ENCODE assay signal across 24 cellular contexts in genomic region chr6:11113038-11113437, GRCh38. TPM values are rescaled to one million over a fixed set of nuclear protein-coding genes. Genes with fewer than 3 reads are reported as not detected.
DNase-seq lines count a peak whose midpoint lies in the region; ATAC-seq and TF ChIP-seq lines count a peak whose summit lies in the region.
"Had no signal": no experiment of that assay in that cellular context is flagged by ENCODE, and none has a peak within 500 bp of the region (broad histone marks: within the 10 kb centered on the region; RNA-seq: fewer than 3 reads in every experiment).

No MANE protein-coding gene starts in this region.

- no peak overlapping the region for H2BK15ac ChIP-seq in mesenchymal stem cell (ENCODE audit: low read depth, poor library complexity, severe bottlenecking)

- H4K91ac ChIP-seq in mesenchymal stem cell (ENCODE audit: low read length): no peak overlapping the region

- no peak overlapping the region for H4K8ac ChIP-seq in mesenchymal stem cell (ENCODE audit: low read length)

- no peak overlapping the region for H2BK5ac ChIP-seq in mesenchymal stem cell (ENCODE audit: low read depth, low read length, poor library complexity, severe bottlenecking)

- intact Hi-C loops in right lobe of liver (cut with DNase I): no loop called here
- intact Hi-C loops in esophagus squamous epithelium (cut with DNase I): no loop called here

- WGBS in right lobe of liver (ENCODE audit: insufficient coverage, low coverage, low lambda C conversion rate, missing lambda C conversion rate): 100% methylated on average over 4 of the region's 4 CpGs
- 88 to 91% methylated on average over 4 of the region's 4 CpGs for WGBS in esophagus squamous epithelium, 2 donors
- WGBS in mesenchymal stem cell: 96% methylated on average over 3 of the region's 4 CpGs

- H2BK120ac ChIP-seq in mesenchymal stem cell (ENCODE audit: low read depth, low read length): no peak overlapping the region

- H2BK12ac ChIP-seq in mesenchymal stem cell (ENCODE audit: low read length in 2 of 2): no peak overlapping the region

- TF ChIP-seq POLR2A in right lobe of liver (IDR thresholded peaks at IDR 0.05) (no peak), esophagus squamous epithelium (IDR thresholded peaks at IDR 0.05) (no peak)

- H2AK5ac ChIP-seq in mesenchymal stem cell (ENCODE audit: low read length, severe bottlenecking): no peak overlapping the region

- H3K23ac ChIP-seq in mesenchymal stem cell (ENCODE audit: low read length in 2 of 2): no peak overlapping the region

- H3K14ac ChIP-seq in mesenchymal stem cell (ENCODE audit: low read length in 2 of 2): no peak overlapping the region

- TF ChIP-seq CTCF in cardiac fibroblast (IDR thresholded peaks at IDR 0.05; ENCODE audit: low read depth, low read length): no peak
- TF ChIP-seq CTCF in fibroblast of mammary gland (conservative IDR thresholded peaks at IDR 0.05; ENCODE audit: control insufficient read depth, insufficient read depth, low read depth, low read length): no peak
- no peak for TF ChIP-seq CTCF in right lobe of liver (IDR thresholded peaks at IDR 0.05)
- no peak for TF ChIP-seq CTCF in esophagus squamous epithelium (IDR thresholded peaks at IDR 0.05)

- H3K27ac ChIP-seq in right lobe of liver (no peak overlapping the region), esophagus squamous epithelium (no peak overlapping the region), mesenchymal stem cell (ENCODE audit: low read length, poor library complexity, severe bottlenecking) (no peak overlapping the region)

- H3K9ac ChIP-seq in mesenchymal stem cell (ENCODE audit: low read length): no peak overlapping the region

- peaks cover 27% of the 10 kb centered on the region for H3K79me1 ChIP-seq in mesenchymal stem cell (replicated peaks; ENCODE audit: low read length, poor library complexity, severe bottlenecking)

- H3K4me3 ChIP-seq in cardiac fibroblast (replicated peaks in 1 of 2; ENCODE audit: low read depth in 2 of 2, low read length in 2 of 2): no peak overlapping the region
- H3K4me3 ChIP-seq in fibroblast of mammary gland (ENCODE audit: control insufficient read depth, low read depth, low read length): no peak overlapping the region
- no peak overlapping the region for H3K4me3 ChIP-seq in right lobe of liver
- no peak overlapping the region for H3K4me3 ChIP-seq in esophagus squamous epithelium
- no peak overlapping the region for H3K4me3 ChIP-seq in mesenchymal stem cell (ENCODE audit: insufficient read depth in 1 of 2, low read depth in 1 of 2, low read length in 2 of 2)

- no peaks in the 10 kb centered on the region for H3K27me3 ChIP-seq in right lobe of liver
- H3K27me3 ChIP-seq in esophagus squamous epithelium: no peaks in the 10 kb centered on the region
- no peaks in the 10 kb centered on the region for H3K27me3 ChIP-seq in mesenchymal stem cell (ENCODE audit: control insufficient read depth in 1 of 2, insufficient read depth in 1 of 2, low read length in 2 of 2)

- H3K9me3 ChIP-seq in right lobe of liver: no peaks in the 10 kb centered on the region
- H3K9me3 ChIP-seq in esophagus squamous epithelium: no peaks in the 10 kb centered on the region
- H3K9me3 ChIP-seq in mesenchymal stem cell (ENCODE audit: control insufficient read depth, low read length): no peaks in the 10 kb centered on the region

- H3K4me1 ChIP-seq in right lobe of liver: peaks cover 0 to 11% (median 0%) of the 10 kb centered on the region in 4 donors
- H3K4me1 ChIP-seq in esophagus squamous epithelium: peaks cover 0 to 29% (median 0%) of the 10 kb centered on the region in 3 donors
- H3K4me1 ChIP-seq in mesenchymal stem cell (ENCODE audit: control insufficient read depth, insufficient read depth, low read depth, low read length): peaks cover 4% of the 10 kb centered on the region

- no peak for ATAC-seq in right lobe of liver
- ATAC-seq: Panc1 had no signal

- no peak overlapping the region for H3K4ac ChIP-seq in mesenchymal stem cell (ENCODE audit: low read depth in 1 of 2, low read length in 2 of 2)

- H2AFZ ChIP-seq in mesenchymal stem cell (ENCODE audit: low read depth, low read length): no peak overlapping the region

- DNase-seq in AG20443 (ENCODE audit: low spot score) (peak; percentile 29), cardiac fibroblast (ENCODE audit: low read depth in 2 of 2) (peak; percentile 29 to 40), fibroblast of mammary gland (ENCODE audit: low read depth) (peak; percentile 82), iris pigment epithelial cell (ENCODE audit: low read depth) (peak; percentile 48), AML-193 (lab: John Stamatoyannopoulos, UW) (no peak), right lobe of liver (no peak), esophagus squamous epithelium (lab: John Stamatoyannopoulos, UW) (no peak), mesenchymal stem cell (no peak)
- DNase-seq: CD4-positive, alpha-beta T cell; COR-L47; DMS 273 treated with DMSO at 0.1 percent for 48 hours; DMS79 treated with DMSO at 0.1 percent for 48 hours; GOT3; HCEC 1CT; KG1; NCI-H1092; NCI-H2029 treated with DMSO at 0.1 percent for 48 hours; NCI-H226; NCI-H524; NCI-H774 had no signal

- H3K18ac ChIP-seq in mesenchymal stem cell (ENCODE audit: low read depth in 1 of 2, low read length in 2 of 2): no peak overlapping the region

- no peaks in the 10 kb centered on the region for H3K36me3 ChIP-seq in right lobe of liver
- H3K36me3 ChIP-seq in esophagus squamous epithelium: no peaks in the 10 kb centered on the region
- no peaks in the 10 kb centered on the region for H3K36me3 ChIP-seq in mesenchymal stem cell (ENCODE audit: control insufficient read depth in 1 of 2, insufficient read depth in 2 of 2, low read depth in 1 of 2, low read length in 2 of 2)

- H3K4me2 ChIP-seq in mesenchymal stem cell (ENCODE audit: low read length, poor library complexity, severe bottlenecking): no peak overlapping the region

RNA-seq across cellular contexts. Expression of gene ERVFRD-1, which starts 1.5 kb away (rescaled TPM):
- under 1 TPM in 1 of 6 experiments, not detected in 5; 0.12 TPM for total RNA-seq in right lobe of liver
- under 1 TPM in 1 of 4 donors, not detected in 3; 0.76 TPM for total RNA-seq in esophagus squamous epithelium
- 0.03 TPM for polyA plus RNA-seq in mesenchymal stem cell (2013, experiment 1 of 2)
- 0.01 TPM for polyA plus RNA-seq in mesenchymal stem cell (2013, experiment 2 of 2)
- total RNA-seq: A172; CD4-positive, alpha-beta T cell had no signal
- polyA plus RNA-seq: AG04450, BJ had no signal

RNA-seq across cellular contexts. Expression of gene SMIM13, which starts 19.4 kb away (rescaled TPM):
- total RNA-seq in right lobe of liver: 1 to 10 TPM; 6.4 to 9.5 (median 7.6) TPM
- 1 to 10 TPM; 3.8 to 7.4 (median 6.3) TPM for total RNA-seq in esophagus squamous epithelium
- 12.3 TPM for polyA plus RNA-seq in mesenchymal stem cell (2013, experiment 1 of 2)
- polyA plus RNA-seq in mesenchymal stem cell (2013, experiment 2 of 2): 13.6 TPM

Comparison
In these comparisons a context has a peak if more than half of its experiments do, and no peak if none do; other contexts are left out.
1. DNase-seq: peak in AG20443 (single experiment), cardiac fibroblast (2 of 2), fibroblast of mammary gland (single experiment) and iris pigment epithelial cell (single experiment); none in AML-193 (0 of 2), right lobe of liver (0 of 3), esophagus squamous epithelium (single experiment) and mesenchymal stem cell (single experiment).